ENCODE assay signal across 14 cellular contexts in the genomic region with DNA sequence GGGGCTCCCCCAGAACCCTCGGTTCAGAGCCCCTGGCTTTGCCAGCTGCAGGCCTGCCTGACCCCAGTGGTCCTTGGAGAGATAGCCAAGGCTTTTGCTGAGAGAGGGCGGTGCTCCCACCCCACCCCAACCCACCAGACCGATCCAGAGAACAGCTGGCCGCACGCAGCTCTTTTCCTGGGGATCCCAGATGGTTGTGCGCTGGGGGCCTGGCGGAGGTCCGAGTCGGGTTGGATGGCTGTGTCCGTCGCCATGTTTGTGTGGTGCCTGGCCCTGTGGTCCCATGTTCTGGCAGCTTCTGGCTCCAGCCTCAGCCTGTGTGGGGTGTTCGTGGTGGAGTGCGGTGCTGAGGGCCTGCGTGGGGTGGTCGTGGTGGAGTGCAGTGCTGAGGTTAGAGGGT.
DNase-seq lines count a peak whose midpoint lies in the region; ATAC-seq and TF ChIP-seq lines count a peak whose summit lies in the region.
"Had no signal": no experiment of that assay in that cellular context is flagged by ENCODE, and none has a peak within 500 bp of the region (broad histone marks: within the 10 kb centered on the region; RNA-seq: fewer than 3 reads in every experiment).

No MANE protein-coding gene starts in this region.

- no peak overlapping the region for H3K9ac ChIP-seq in liver (ENCODE audit: low read depth in 1 of 2, low read length in 2 of 2)
- H3K9ac ChIP-seq in neuronal stem cell (ENCODE audit: low read depth, low read length, poor library complexity): no peak overlapping the region
- no peak overlapping the region for H3K9ac ChIP-seq in stomach smooth muscle (ENCODE audit: low read length in 2 of 2)
- H3K9ac ChIP-seq: BLaER1 treated with 17β-estradiol and CSF1 and Interleukin-3, amounts not matched to agents 10 nM and 100 nM had no signal

- H3K4ac ChIP-seq in neuronal stem cell (ENCODE audit: low read length): no peak overlapping the region

- no peak overlapping the region for H3K18ac ChIP-seq in neuronal stem cell (ENCODE audit: low read length)

- H2BK15ac ChIP-seq in neuronal stem cell (ENCODE audit: low read length): no peak overlapping the region

- no peak overlapping the region for H3K4me2 ChIP-seq in neuronal stem cell (ENCODE audit: insufficient read depth, low read length, poor library complexity, severe bottlenecking)
- H3K4me2 ChIP-seq: BLaER1 treated with 17β-estradiol and CSF1 and Interleukin-3, amounts not matched to agents 10 nM and 100 nM had no signal

- H2BK120ac ChIP-seq in neuronal stem cell (ENCODE audit: low read depth, low read length): no peak overlapping the region

- H4K8ac ChIP-seq in neuronal stem cell (ENCODE audit: low read depth, low read length): peak overlapping the region; percentile 43

- H2BK12ac ChIP-seq in neuronal stem cell (ENCODE audit: low read length): no peak overlapping the region

- no peak for DNase-seq in right lobe of liver
- no peak for DNase-seq in neuronal stem cell (ENCODE audit: low spot score)
- DNase-seq in spleen: no peak
- DNase-seq in lower lobe of right lung: no peak
- DNase-seq: Calu3; CD8-positive, alpha-beta T cell; DMS79 treated with DMSO at 0.1 percent for 48 hours; GF-D8 had no signal

- H3K9me3 ChIP-seq in liver (ENCODE audit: control insufficient read depth in 4 of 4, low read length in 3 of 4) (no peaks in the 10 kb centered on the region), right lobe of liver (no peaks in the 10 kb centered on the region), neuronal stem cell (replicated peaks in 1 of 2; ENCODE audit: control insufficient read depth in 2 of 2, insufficient read depth in 1 of 2, low read depth in 1 of 2, low read length in 2 of 2) (no peaks in the 10 kb centered on the region), stomach smooth muscle (ENCODE audit: control insufficient read depth in 2 of 2, low read length in 2 of 2) (no peaks in the 10 kb centered on the region), spleen (no peaks in the 10 kb centered on the region), lower lobe of right lung (no peaks in the 10 kb centered on the region)
- H3K9me3 ChIP-seq: BLaER1 treated with 17β-estradiol and CSF1 and Interleukin-3, amounts not matched to agents 10 nM and 100 nM; HAP-1 had no signal

- peaks cover 25 to 56% (median 34%) of the 10 kb centered on the region in 4 donors for H3K36me3 ChIP-seq in liver (ENCODE audit: control insufficient read depth in 4 of 4, insufficient read depth in 3 of 4, low read depth in 1 of 4, low read length in 3 of 4)
- H3K36me3 ChIP-seq in right lobe of liver: peaks cover 0 to 61% (median 39%) of the 10 kb centered on the region in 4 donors
- H3K36me3 ChIP-seq in neuronal stem cell (replicated peaks in 1 of 2; ENCODE audit: control insufficient read depth in 2 of 2, insufficient read depth in 2 of 2, low read length in 2 of 2): peaks cover 19 to 29% of the 10 kb centered on the region in 2 donors
- H3K36me3 ChIP-seq in stomach smooth muscle (ENCODE audit: control insufficient read depth in 2 of 2, insufficient read depth in 2 of 2, low read length in 2 of 2): peaks cover 0 to 9% of the 10 kb centered on the region in 2 donors
- peaks cover 0 to 98% (median 22%) of the 10 kb centered on the region in 6 donors for H3K36me3 ChIP-seq in spleen
- peaks cover 67% of the 10 kb centered on the region for H3K36me3 ChIP-seq in lower lobe of right lung
- H3K36me3 ChIP-seq: HAP-1 had no signal

- H2AK5ac ChIP-seq in neuronal stem cell (ENCODE audit: low read depth, low read length): no peak overlapping the region

- H4K91ac ChIP-seq in neuronal stem cell (ENCODE audit: low read depth, low read length, poor library complexity): no peak overlapping the region

- H3K27ac ChIP-seq in liver (ENCODE audit: low read depth in 1 of 2, low read length in 2 of 2) (peak overlapping the region; percentile 11 to 56), right lobe of liver (peak overlapping the region in 1 of 3 donors; percentile 8), neuronal stem cell (replicated peaks; ENCODE audit: low read length) (no peak overlapping the region), stomach smooth muscle (ENCODE audit: low read length) (peak overlapping the region; percentile 11), spleen (peak overlapping the region in 1 of 8 donors; percentile 45), lower lobe of right lung (no peak overlapping the region)
- H3K27ac ChIP-seq: BLaER1 treated with 17β-estradiol and CSF1 and Interleukin-3, amounts not matched to agents 10 nM and 100 nM had no signal

- H3K4me3 ChIP-seq in liver (ENCODE audit: low read depth in 1 of 3, low read length in 3 of 3) (no peak overlapping the region), right lobe of liver (no peak overlapping the region), neuronal stem cell (ENCODE audit: low read length in 2 of 2) (no peak overlapping the region), stomach smooth muscle (ENCODE audit: low read length in 2 of 2) (no peak overlapping the region), spleen (no peak overlapping the region), lower lobe of right lung (no peak overlapping the region)
- H3K4me3 ChIP-seq: BLaER1 treated with 17β-estradiol and CSF1 and Interleukin-3, amounts not matched to agents 10 nM and 100 nM; GM12878; HAP-1 had no signal

- H3K27me3 ChIP-seq in liver (ENCODE audit: control insufficient read depth in 4 of 4, insufficient read depth in 4 of 4, low read length in 3 of 4) (no peaks in the 10 kb centered on the region), right lobe of liver (no peaks in the 10 kb centered on the region), neuronal stem cell (ENCODE audit: control insufficient read depth in 3 of 3, insufficient read depth in 3 of 3, low read depth in 1 of 3, low read length in 3 of 3) (no peaks in the 10 kb centered on the region), stomach smooth muscle (ENCODE audit: control insufficient read depth in 1 of 2, insufficient read depth in 2 of 2, low read length in 2 of 2) (no peaks in the 10 kb centered on the region), spleen (replicated peaks in 1 of 7) (no peaks in the 10 kb centered on the region), lower lobe of right lung (ENCODE audit: low read depth) (no peaks in the 10 kb centered on the region)

- no peak for ATAC-seq in right lobe of liver
- ATAC-seq in GM21723 (IDR thresholded peaks at IDR 0.05; ENCODE audit: unreplicated experiment): no peak
- no peak for ATAC-seq in lower lobe of right lung
- ATAC-seq: CD8-positive, alpha-beta T cell; GM12878 had no signal

- no peak overlapping the region for H2AFZ ChIP-seq in neuronal stem cell (ENCODE audit: low read length)

- TF ChIP-seq CTCF in liver (IDR thresholded peaks at IDR 0.05; ENCODE audit: low read depth, low read length, missing input control) (no peak), right lobe of liver (IDR thresholded peaks at IDR 0.05) (no peak), spleen (IDR thresholded peaks at IDR 0.05 in 8 of 11, conservative IDR thresholded peaks at IDR 0.05 in 3 of 11) (no peak), lower lobe of right lung (IDR thresholded peaks at IDR 0.05) (no peak)

- WGBS in liver: 92% methylated on average over 15 of the region's 15 CpGs
- no CpG with 5 or more reads among the region's 15 CpGs for WGBS in right lobe of liver (ENCODE audit: insufficient coverage, low coverage, low lambda C conversion rate, missing lambda C conversion rate)
- no CpG with 5 or more reads among the region's 15 CpGs for WGBS in neuronal stem cell (ENCODE audit: extremely low coverage in 2 of 2, insufficient read length in 2 of 2, insufficient replicate concordance in 1 of 2), 2 donors
- 84 to 91% (median 90%) methylated on average over 15 of the region's 15 CpGs for WGBS in spleen, 5 donors

- intact Hi-C loops in right lobe of liver (cut with DNase I) (no loop called here), spleen (cut with DNase I; ENCODE audit: low total_unique reads) (no loop called here), lower lobe of right lung (cut with DNase I) (no loop called here)

- no peak for TF ChIP-seq POLR2A in right lobe of liver (IDR thresholded peaks at IDR 0.05)
- no peak for TF ChIP-seq POLR2A in spleen (IDR thresholded peaks at IDR 0.05)

- peaks cover 9% of the 10 kb centered on the region for H3K79me1 ChIP-seq in neuronal stem cell (ENCODE audit: low read depth, low read length)

- no peak overlapping the region for H3K23ac ChIP-seq in neuronal stem cell (ENCODE audit: low read depth, low read length, poor library complexity)

- no peak overlapping the region for H3K14ac ChIP-seq in neuronal stem cell (ENCODE audit: low read length)

- H3K4me1 ChIP-seq in liver (ENCODE audit: control insufficient read depth in 4 of 4, insufficient read depth in 4 of 4, low read length in 3 of 4) (peaks cover 0 to 61% (median 31%) of the 10 kb centered on the region in 4 donors), right lobe of liver (peaks cover 0 to 35% (median 9%) of the 10 kb centered on the region in 4 donors), neuronal stem cell (ENCODE audit: control insufficient read depth in 2 of 2, insufficient read depth in 1 of 2, low read depth in 1 of 2, low read length in 2 of 2) (no peaks in the 10 kb centered on the region), stomach smooth muscle (ENCODE audit: control insufficient read depth, insufficient read depth, low read length) (peaks cover 35% of the 10 kb centered on the region), spleen (peaks cover 0 to 51% (median 20%) of the 10 kb centered on the region in 6 donors), lower lobe of right lung (peaks cover 10% of the 10 kb centered on the region)
- H3K4me1 ChIP-seq: HAP-1 had no signal

- no peak overlapping the region for H2BK5ac ChIP-seq in neuronal stem cell (ENCODE audit: low read length)

- no peak for TF ChIP-seq RAD21 in liver (IDR thresholded peaks at IDR 0.05)

TF ChIP-seq in liver, 16 proteins besides CTCF, POLR2A, EP300 and RAD21:
- TF ChIP-seq FOXA2 (IDR thresholded peaks at IDR 0.05): no peak

Comparison
In these comparisons a context has a peak if more than half of its experiments do, and no peak if none do; other contexts are left out.
1. H3K27ac ChIP-seq: peak in liver (2 of 2) and stomach smooth muscle (single experiment); none in neuronal stem cell (single experiment) and lower lobe of right lung (single experiment).